In genomic region chr4:24235609-24236008, GRCh38 we compare ENCODE assay signal across 15 cellular contexts.
"Had no signal": no experiment of that assay in that cellular context is flagged by ENCODE, and none has a peak within 500 bp of the region (broad histone marks: within the 10 kb centered on the region; RNA-seq: fewer than 3 reads in every experiment).

No MANE protein-coding gene starts in this region.

- H3K36me3 Mint-ChIP-seq: activated naive CD4-positive, alpha-beta T cell treated with anti-CD3 and anti-CD28 coated beads, Interleukin-2, amount 50 U/mL, for 24 hours; mesothelial cell of epicardium had no signal

- H3K27ac Mint-ChIP-seq: activated naive CD4-positive, alpha-beta T cell treated with anti-CD3 and anti-CD28 coated beads, Interleukin-2, amount 50 U/mL, for 24 hours; activated T-cell treated with anti-CD3 and anti-CD28 coated beads, Interleukin-2, amount 50 U/mL, for 72 hours; mesothelial cell of epicardium; nephron had no signal

- H3K9me3 Mint-ChIP-seq: activated naive CD4-positive, alpha-beta T cell treated with anti-CD3 and anti-CD28 coated beads, Interleukin-2, amount 50 U/mL, for 24 hours; activated T-cell treated with anti-CD3 and anti-CD28 coated beads, Interleukin-2, amount 50 U/mL, for 72 hours; mesothelial cell of epicardium; nephron had no signal

- H3K4me3 Mint-ChIP-seq: activated naive CD4-positive, alpha-beta T cell treated with anti-CD3 and anti-CD28 coated beads, Interleukin-2, amount 50 U/mL, for 24 hours; activated T-cell treated with anti-CD3 and anti-CD28 coated beads, Interleukin-2, amount 50 U/mL, for 72 hours; mesothelial cell of epicardium; nephron; stimulated activated naive CD8-positive, alpha-beta T cell treated with anti-CD3 and anti-CD28 coated beads, Interleukin-15, amount 100 ng/mL, for 72 hours had no signal

- H3K27me3 ChIP-seq: dorsolateral prefrontal cortex, gastroesophageal sphincter, suprapubic skin had no signal

- H3K4me1 Mint-ChIP-seq: activated naive CD4-positive, alpha-beta T cell treated with anti-CD3 and anti-CD28 coated beads, Interleukin-2, amount 50 U/mL, for 24 hours; mesothelial cell of epicardium; nephron; stimulated activated naive CD8-positive, alpha-beta T cell treated with anti-CD3 and anti-CD28 coated beads, Interleukin-15, amount 100 ng/mL, for 72 hours had no signal

- FAIRE-seq: islet of Langerhans had no signal

- H3K4me1 ChIP-seq: gastroesophageal sphincter, suprapubic skin had no signal

- H3K36me3 ChIP-seq: gastroesophageal sphincter, suprapubic skin had no signal

- H3K27ac ChIP-seq: dorsolateral prefrontal cortex, gastroesophageal sphincter, suprapubic skin had no signal

- DNase-seq: activated CD4-positive, alpha-beta T cell treated with anti-CD3 and anti-CD28 coated beads, Interleukin-2, amount 50 U/mL, for 4 hours; activated gamma-delta T cell; activated T-cell treated with anti-CD3 and anti-CD28 coated beads, Interleukin-2, amount 50 U/mL, for 72 hours; dorsolateral prefrontal cortex; stimulated activated CD4-positive, alpha-beta T cell treated with anti-CD3 and anti-CD28 coated beads, Interleukin-2, amount 100 ng/mL, for 48 hours; stimulated activated naive CD8-positive, alpha-beta T cell treated with anti-CD3 and anti-CD28 coated beads, Interleukin-15, amount 100 ng/mL, for 72 hours; SW 1271; T-helper 2 cell; trophoblast cell had no signal

- H3K4me3 ChIP-seq: dorsolateral prefrontal cortex, gastroesophageal sphincter, suprapubic skin had no signal

- H3K27me3 Mint-ChIP-seq: stimulated activated naive CD8-positive, alpha-beta T cell treated with anti-CD3 and anti-CD28 coated beads, Interleukin-15, amount 100 ng/mL, for 72 hours had no signal

- H3K9me3 ChIP-seq: gastroesophageal sphincter, suprapubic skin had no signal

- ATAC-seq: activated T-cell treated with anti-CD3 and anti-CD28 coated beads, Interleukin-2, amount 50 U/mL, for 72 hours; gastroesophageal sphincter; stimulated activated naive CD8-positive, alpha-beta T cell treated with anti-CD3 and anti-CD28 coated beads, Interleukin-15, amount 100 ng/mL, for 72 hours had no signal
